ENCODE assay signal across 11 cellular contexts in genomic region chr2:237280235-237280634, GRCh38.
DNase-seq lines count a peak whose midpoint lies in the region; ATAC-seq and TF ChIP-seq lines count a peak whose summit lies in the region.
"Had no signal": no experiment of that assay in that cellular context is flagged by ENCODE, and none has a peak within 500 bp of the region (broad histone marks: within the 10 kb centered on the region; RNA-seq: fewer than 3 reads in every experiment).

No MANE protein-coding gene starts in this region.

- DNase-seq in AG20443 (ENCODE audit: low spot score), result peak; percentile 84
- no peak for DNase-seq in RWPE2 (ENCODE audit: low spot score)
- DNase-seq in fibroblast of villous mesenchyme (ENCODE audit: low read depth), result peak; percentile 93
- peak; percentile 66 for DNase-seq in renal cortical epithelial cell (ENCODE audit: low read depth)
- no peak for DNase-seq in activated CD4-positive, alpha-beta memory T cell treated with anti-CD3 and anti-CD28 coated beads for 36 hours
- DNase-seq in NCI-H69 (lab: John Stamatoyannopoulos, UW), result no peak
- no peak for DNase-seq in mucosa of gallbladder (ENCODE audit: low spot score)
- DNase-seq: CD8-positive, alpha-beta memory T cell; hypothalamus; NCI-H82 had no signal

- H3K27ac Mint-ChIP-seq in activated CD4-positive, alpha-beta memory T cell treated with anti-CD3 and anti-CD28 coated beads for 36 hours, result no peak overlapping the region
- H3K27ac Mint-ChIP-seq: CD8-positive, alpha-beta memory T cell had no signal

- POLR2A ChIA-PET in activated CD4-positive, alpha-beta memory T cell treated with anti-CD3 and anti-CD28 coated beads for 36 hours (lab: Charles Lee), result no interaction called here

- no peaks in the 10 kb centered on the region for H3K27me3 ChIP-seq in RWPE2 (ENCODE audit: insufficient read depth, poor library complexity, severe bottlenecking)

- no peaks in the 10 kb centered on the region for H3K36me3 ChIP-seq in RWPE2 (ENCODE audit: low read depth)

- CTCF ChIA-PET in activated CD4-positive, alpha-beta memory T cell treated with anti-CD3 and anti-CD28 coated beads for 36 hours (lab: Charles Lee), result no interaction called here

- peak; percentile 58 for ATAC-seq in RWPE2 (ENCODE audit: low read depth)
- no peak for ATAC-seq in GM21576 (IDR thresholded peaks at IDR 0.05; ENCODE audit: unreplicated experiment)

- H3K4me1 Mint-ChIP-seq in activated CD4-positive, alpha-beta memory T cell treated with anti-CD3 and anti-CD28 coated beads for 36 hours (ENCODE audit: low read depth), result no peaks in the 10 kb centered on the region
- H3K4me1 Mint-ChIP-seq: CD8-positive, alpha-beta memory T cell had no signal

- H3K36me3 Mint-ChIP-seq in activated CD4-positive, alpha-beta memory T cell treated with anti-CD3 and anti-CD28 coated beads for 36 hours, result no peaks in the 10 kb centered on the region
- H3K36me3 Mint-ChIP-seq: CD8-positive, alpha-beta memory T cell had no signal

- H3K27ac ChIP-seq in RWPE2 (ENCODE audit: poor library complexity, severe bottlenecking), result peak overlapping the region; percentile 51

- H3K4me3 Mint-ChIP-seq in activated CD4-positive, alpha-beta memory T cell treated with anti-CD3 and anti-CD28 coated beads for 36 hours, result no peak overlapping the region
- H3K4me3 Mint-ChIP-seq: CD8-positive, alpha-beta memory T cell had no signal

- H3K4me3 ChIP-seq in RWPE2 (ENCODE audit: severe bottlenecking) (no peak overlapping the region), fibroblast of villous mesenchyme (ENCODE audit: low read depth, low read length) (no peak overlapping the region)

- intact Hi-C loops in activated CD4-positive, alpha-beta memory T cell treated with anti-CD3 and anti-CD28 coated beads for 36 hours (cut with micrococcal nuclease), result no loop called here

- TF ChIP-seq CTCF in RWPE2 (IDR thresholded peaks at IDR 0.05; ENCODE audit: poor library complexity, severe bottlenecking), result no peak
- TF ChIP-seq CTCF in fibroblast of villous mesenchyme (IDR thresholded peaks at IDR 0.05; ENCODE audit: insufficient read depth, low read depth, low read length), result no peak

- H3K9me3 Mint-ChIP-seq in activated CD4-positive, alpha-beta memory T cell treated with anti-CD3 and anti-CD28 coated beads for 36 hours, result no peaks in the 10 kb centered on the region
- H3K9me3 Mint-ChIP-seq: CD8-positive, alpha-beta memory T cell had no signal

- H3K4me1 ChIP-seq in RWPE2 (ENCODE audit: insufficient read depth, poor library complexity, severe bottlenecking), result peaks cover 24% of the 10 kb centered on the region

- no peaks in the 10 kb centered on the region for H3K9me3 ChIP-seq in RWPE2 (ENCODE audit: severe bottlenecking)

- H3K27me3 Mint-ChIP-seq in activated CD4-positive, alpha-beta memory T cell treated with anti-CD3 and anti-CD28 coated beads for 36 hours, result peaks cover 11% of the 10 kb centered on the region

Comparison
In these comparisons a context has a peak if more than half of its experiments do, and no peak if none do; other contexts are left out.
1. DNase-seq: peak in AG20443 (single experiment), fibroblast of villous mesenchyme (single experiment) and renal cortical epithelial cell (single experiment); none in RWPE2 (single experiment), activated CD4-positive, alpha-beta memory T cell treated with anti-CD3 and anti-CD28 coated beads for 36 hours (single experiment), NCI-H69 (single experiment) and mucosa of gallbladder (single experiment).